Comparison of ENCODE assay signal across 25 cellular contexts in genomic region chr6:149634315-149634714, GRCh38.
"Had no signal": no experiment of that assay in that cellular context is flagged by ENCODE, and none has a peak within 500 bp of the region (broad histone marks: within the 10 kb centered on the region; RNA-seq: fewer than 3 reads in every experiment).

No MANE protein-coding gene starts in this region.

- H3K9me3 ChIP-seq: left ventricle myocardium inferior, mucosa of descending colon, ovary, stomach, testis, thyroid gland, transverse colon, upper lobe of left lung, vagina had no signal

- H3K4me1 ChIP-seq: left ventricle myocardium inferior, testis, thyroid gland, transverse colon, upper lobe of left lung, vagina had no signal

- DNase-seq: hypothalamus; immature natural killer cell; kidney; left ventricle myocardium inferior; midbrain; mucosa of descending colon; naive thymus-derived CD4-positive, alpha-beta T cell; ovary; right cardiac atrium; stimulated activated CD4-positive, alpha-beta T cell treated with anti-CD3 and anti-CD28 coated beads, Interleukin-12 subunit alpha, Interleukin-12 subunit beta, amount 100 ng/mL, for 4 hours; stimulated activated CD4-positive, alpha-beta T cell treated with anti-CD3 and anti-CD28 coated beads, Interleukin-15, amount 100 ng/mL, for 24 hours; stimulated activated CD4-positive, alpha-beta T cell treated with anti-CD3 and anti-CD28 coated beads, Interleukin-2, amount 100 ng/mL, for 24 hours; stimulated activated CD4-positive, alpha-beta T cell treated with anti-CD3 and anti-CD28 coated beads, Interleukin-4, amount 100 ng/mL, for 1 hour; stimulated activated naive B cell treated with anti-CD40 and anti-IgM and Interleukin-4, amounts not matched to agents 10 μg/mL and 1 μg/mL and 100 μg/mL, for 72 hours; stimulated activated naive CD8-positive, alpha-beta T cell treated with anti-CD3 and anti-CD28 coated beads, Interleukin-15, Interleukin-2, amounts not matched to agents 100 U/mL and 50 U/mL, for 24 hours; stomach; testis; thyroid gland; transverse colon; upper lobe of left lung had no signal

- ATAC-seq: mucosa of descending colon; naive thymus-derived CD4-positive, alpha-beta T cell; natural killer cell treated with Interleukin-12 subunit alpha and Interleukin-12 subunit beta and Interleukin-15 and Interleukin-18, amount 100 ng/mL, for 72 hours; right cardiac atrium; sciatic nerve; stimulated activated naive B cell treated with anti-CD40 and anti-IgM and Interleukin-4, amounts not matched to agents 10 μg/mL and 1 μg/mL and 100 μg/mL, for 72 hours; stimulated activated naive CD8-positive, alpha-beta T cell treated with anti-CD3 and anti-CD28 coated beads, Interleukin-15, Interleukin-2, amounts not matched to agents 100 U/mL and 50 U/mL, for 24 hours had no signal

- H3K36me3 ChIP-seq: ovary, thyroid gland had no signal

- FAIRE-seq: islet of Langerhans, kidney had no signal

- H3K27ac ChIP-seq: left ventricle myocardium inferior, ovary, skin epidermis, stomach, testis, thyroid gland, transverse colon, upper lobe of left lung, vagina had no signal

- H3K27me3 ChIP-seq: ovary, stomach, testis, thyroid gland, transverse colon, upper lobe of left lung, vagina had no signal

- H3K4me3 ChIP-seq: left ventricle myocardium inferior, mucosa of descending colon, ovary, skin epidermis, stomach, testis, thyroid gland, transverse colon, upper lobe of left lung, vagina had no signal
